Comparison of ENCODE assay signal across 12 cellular contexts in the genomic region with DNA sequence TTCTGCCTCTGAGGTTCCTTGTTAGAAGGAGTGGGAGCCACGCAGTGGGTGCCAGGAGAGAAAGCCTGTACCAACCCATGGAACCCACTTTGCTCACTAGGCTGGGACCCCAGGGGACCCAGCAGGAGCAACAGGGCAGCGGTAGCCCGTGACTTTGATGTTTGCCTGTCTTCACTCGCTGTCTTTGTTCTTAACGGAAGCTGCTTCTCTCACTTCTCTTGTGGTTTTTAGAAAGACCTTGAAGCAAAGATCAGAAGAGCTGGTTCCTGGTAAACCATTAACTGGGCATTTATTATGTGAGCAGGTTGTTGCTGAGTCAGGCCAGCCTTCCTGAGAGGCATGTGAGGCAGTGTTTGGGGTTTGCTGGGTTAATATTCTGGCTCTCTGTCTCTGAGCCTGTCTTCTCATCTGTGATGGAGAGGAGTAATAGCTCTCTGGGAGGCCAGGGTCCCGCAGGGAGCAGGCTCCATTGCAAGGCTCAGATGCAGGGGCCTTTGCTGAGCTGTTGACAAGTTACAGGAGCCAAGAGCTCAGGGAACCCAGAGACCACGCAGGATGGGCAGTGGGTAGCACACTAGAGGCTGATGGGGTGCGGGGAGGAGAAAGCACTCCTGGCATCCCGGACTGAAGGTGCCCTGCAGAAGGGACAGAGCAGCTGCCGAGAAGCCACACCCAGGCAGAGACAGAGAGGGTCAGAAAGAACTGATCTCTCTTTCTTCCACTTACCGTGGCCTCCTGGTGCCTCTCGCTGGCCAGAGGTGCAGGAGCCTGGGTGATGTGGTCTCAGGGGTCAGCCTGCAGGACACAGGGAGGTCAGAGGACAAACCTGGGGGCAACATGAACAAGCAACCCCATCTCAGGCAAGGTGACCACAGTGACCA.
DNase-seq lines count a peak whose midpoint lies in the region; ATAC-seq, FAIRE-seq and TF ChIP-seq lines count a peak whose summit lies in the region.
"Had no signal": no experiment of that assay in that cellular context is flagged by ENCODE, and none has a peak within 500 bp of the region (broad histone marks: within the 10 kb centered on the region; RNA-seq: fewer than 3 reads in every experiment).

No MANE protein-coding gene starts in this region.

- H3K9me3 ChIP-seq in small intestine (ENCODE audit: control insufficient read depth, low read depth) = no peaks in the 10 kb centered on the region

- H3K27me3 ChIP-seq in small intestine (ENCODE audit: control insufficient read depth in 2 of 2, insufficient read depth in 2 of 2, low read length in 2 of 2) = no peaks in the 10 kb centered on the region
- no peaks in the 10 kb centered on the region for H3K27me3 ChIP-seq in brain microvascular endothelial cell (replicated peaks)

- 15 to 43% (median 31%) methylated on average over 12 of the region's 12 CpGs for WGBS in small intestine, 3 donors

- DNase-seq in small intestine (peak; percentile 7), NCI-H2196 (lab: John Stamatoyannopoulos, UW; ENCODE audit: unreplicated experiment) (no peak), brain microvascular endothelial cell (no peak), dermis blood vessel endothelial cell (no peak)
- no peak for DNase-seq in stimulated activated CD4-positive, alpha-beta T cell treated with anti-CD3 and anti-CD28 coated beads, Interleukin-4, amount 100 ng/mL, for 1 hour
- DNase-seq: activated B cell treated with CpG ODN at 0.5 μM for 24 hours, HFFc6 had no signal

- no peak for TF ChIP-seq CTCF in brain microvascular endothelial cell (IDR thresholded peaks at IDR 0.05; ENCODE audit: low read depth, low read length, missing control alignments)

- H3K4me3 ChIP-seq in small intestine (ENCODE audit: low read depth in 1 of 2, low read length in 2 of 2) (no peak overlapping the region), brain microvascular endothelial cell (ENCODE audit: low read depth, low read length) (no peak overlapping the region)

- H3K4me1 ChIP-seq in small intestine (ENCODE audit: control insufficient read depth in 2 of 2, insufficient read depth in 1 of 2, low read depth in 1 of 2, low read length in 1 of 2) = no peaks in the 10 kb centered on the region

- in situ Hi-C loops in brain microvascular endothelial cell (cut with HindIII; ENCODE audit: low pct_ligation_motif_present, low sequenced_read_pairs) = no loop called here

- H3K27ac ChIP-seq in small intestine (ENCODE audit: low read depth in 1 of 2, low read length in 1 of 2) = no peak overlapping the region
- H3K27ac ChIP-seq in brain microvascular endothelial cell = no peak overlapping the region

- peak; percentile 89 for ATAC-seq in GM19324 (IDR thresholded peaks at IDR 0.05; ENCODE audit: low FRiP score, unreplicated experiment)
- peak; percentile 81 for ATAC-seq in HG02763 (IDR thresholded peaks at IDR 0.05; ENCODE audit: unreplicated experiment)
- peak; percentile 75 for ATAC-seq in HG03575 (IDR thresholded peaks at IDR 0.05; ENCODE audit: extremely low read depth, insufficient number of reproducible peaks, low FRiP score, unreplicated experiment)
- ATAC-seq: Panc1 had no signal

- no peak for FAIRE-seq in small intestine (lab: Jason Lieb, UNC)
- FAIRE-seq: endothelial cell of umbilical vein had no signal

- H3K36me3 ChIP-seq in small intestine (ENCODE audit: control insufficient read depth in 2 of 2, insufficient read depth in 2 of 2, low read length in 2 of 2) = no peaks in the 10 kb centered on the region
- no peaks in the 10 kb centered on the region for H3K36me3 ChIP-seq in brain microvascular endothelial cell (replicated peaks)
